In genomic region chr7:443279-443833, GRCh38 we compare ENCODE assay signal across 27 cellular contexts.
DNase-seq lines count a peak whose midpoint lies in the region; ATAC-seq, FAIRE-seq and TF ChIP-seq lines count a peak whose summit lies in the region.
"Had no signal": no experiment of that assay in that cellular context is flagged by ENCODE, and none has a peak within 500 bp of the region (broad histone marks: within the 10 kb centered on the region; RNA-seq: fewer than 3 reads in every experiment).

No MANE protein-coding gene starts in this region.

- no peak overlapping the region for H3K14ac ChIP-seq in IMR-90 (replicated peaks; ENCODE audit: low read depth, low read length)
- no peak overlapping the region for H3K14ac ChIP-seq in H1 (ENCODE audit: insufficient read length)
- no peak overlapping the region for H3K14ac ChIP-seq in trophoblast cell (ENCODE audit: low read length)

- dilution Hi-C loops in IMR-90 (cut with HindIII; ENCODE audit: low sequenced_read_pairs, unreplicated experiment), result no loop called here

- no peak overlapping the region for H3K4ac ChIP-seq in IMR-90 (ENCODE audit: low read depth, low read length)
- H3K4ac ChIP-seq in H1 (replicated peaks; ENCODE audit: insufficient read length, low read depth, low read length), result no peak overlapping the region
- H3K4ac ChIP-seq in trophoblast cell (ENCODE audit: low read depth, low read length), result no peak overlapping the region

- no peak overlapping the region for H2AFZ ChIP-seq in IMR-90 (replicated peaks; ENCODE audit: low read length, poor library complexity)
- no peak overlapping the region for H2AFZ ChIP-seq in H1 (ENCODE audit: low read length)
- H2AFZ ChIP-seq in trophoblast cell (ENCODE audit: insufficient read depth, low read length, poor library complexity), result no peak overlapping the region

- FAIRE-seq in H1 (lab: Jason Lieb, UNC), result no peak
- no peak for FAIRE-seq in frontal cortex (lab: Jason Lieb, UNC)
- FAIRE-seq: A204.1, GM12878, GM12892, GM18507 had no signal

- H2BK120ac ChIP-seq in IMR-90 (ENCODE audit: low read depth, low read length) (no peak overlapping the region), H1 (replicated peaks; ENCODE audit: low read depth, low read length) (no peak overlapping the region), trophoblast cell (ENCODE audit: insufficient read depth, low read length, poor library complexity) (no peak overlapping the region)

- no peak for TF ChIP-seq RAD21 in IMR-90 (IDR thresholded peaks at IDR 0.05; ENCODE audit: low read length)
- no peak for TF ChIP-seq RAD21 in H1 (IDR thresholded peaks at IDR 0.05 in 1 of 2, conservative IDR thresholded peaks at IDR 0.05 in 1 of 2; ENCODE audit: low read depth in 2 of 2, low read length in 2 of 2)

- intact Hi-C loops in IMR-90 (cut with micrococcal nuclease), result no loop called here

- H3K4me2 ChIP-seq in IMR-90 (ENCODE audit: low read depth, low read length) (no peak overlapping the region), H1 (ENCODE audit: insufficient read depth in 1 of 2, low read depth in 2 of 2, low read length in 2 of 2) (no peak overlapping the region), trophoblast cell (ENCODE audit: low read length) (no peak overlapping the region)
- H3K4me2 ChIP-seq: BLaER1 had no signal

- TF ChIP-seq CTCF in IMR-90 (conservative IDR thresholded peaks at IDR 0.05; ENCODE audit: low read depth, low read length) (no peak), H1 (IDR thresholded peaks at IDR 0.05; ENCODE audit: control extremely low read depth in 1 of 3, insufficient read depth in 1 of 3, low read depth in 1 of 3, low read length in 3 of 3) (no peak)

- no peak overlapping the region for H2BK20ac ChIP-seq in IMR-90 (ENCODE audit: low read depth, low read length)
- H2BK20ac ChIP-seq in H1 (ENCODE audit: low read length), result no peak overlapping the region

- H2BK15ac ChIP-seq in IMR-90 (ENCODE audit: low read depth, low read length) (no peak overlapping the region), H1 (ENCODE audit: low read length) (no peak overlapping the region)

- no peak for ATAC-seq in IMR-90 (ENCODE audit: low read depth)
- ATAC-seq in GM21576 (IDR thresholded peaks at IDR 0.05; ENCODE audit: unreplicated experiment), result no peak
- ATAC-seq: GM12878 had no signal

- CTCF ChIA-PET in IMR-90 (lab: Yijun Ruan, JAX), result no interaction called here
- CTCF ChIA-PET in H1 (lab: Charles Lee; ENCODE audit: partially characterized antibody), result no interaction called here

- in situ Hi-C loops in IMR-90 (cut with MboI; ENCODE audit: low sequenced_read_pairs), result no loop called here

- peaks cover 4% of the 10 kb centered on the region; the same call in 1 of the 2 replicates for H3K27me3 ChIP-seq in IMR-90 (ENCODE audit: control insufficient read depth, insufficient read depth, low read length)
- no peaks in the 10 kb centered on the region for H3K27me3 ChIP-seq in H1 (replicated peaks in 1 of 4; ENCODE audit: control insufficient read depth in 3 of 4, extremely low read depth in 1 of 4, insufficient read depth in 3 of 4, low read length in 3 of 4)
- no peaks in the 10 kb centered on the region for H3K27me3 ChIP-seq in trophoblast cell (ENCODE audit: insufficient read depth, low read length)
- H3K27me3 ChIP-seq: BE2C, BLaER1 had no signal

- H3K79me2 ChIP-seq in H1 (ENCODE audit: control insufficient read depth in 1 of 2, insufficient read depth in 2 of 2, low read length in 2 of 2) (no peaks in the 10 kb centered on the region), trophoblast cell (ENCODE audit: control insufficient read depth, insufficient read depth, low read length, poor library complexity) (no peaks in the 10 kb centered on the region)

- no peaks in the 10 kb centered on the region for H3K9me1 ChIP-seq in IMR-90 (ENCODE audit: insufficient read depth, low read length)

- DNase-seq in IMR-90, result no peak
- DNase-seq in H1 (ENCODE audit: low read depth in 1 of 2, low spot score in 2 of 2), result no peak
- no peak for DNase-seq in trophoblast cell
- DNase-seq in NCI-H2196 (lab: John Stamatoyannopoulos, UW; ENCODE audit: unreplicated experiment), result no peak
- DNase-seq in pons (ENCODE audit: low spot score), result no peak
- DNase-seq in frontal cortex (ENCODE audit: low spot score in 2 of 2), result no peak
- DNase-seq: 8988T; ACHN; BE2C; C1 segment of cervical spinal cord; CD4-positive, alpha-beta memory T cell; CD4-positive, CD25-positive, alpha-beta regulatory T cell; CD8-positive, alpha-beta memory T cell; COR-L47; DMS 273 treated with DMSO at 0.1 percent for 48 hours; DMS153; DMS53; DMS79; DND-41; EL; GDM1 had no signal

- H4K91ac ChIP-seq in IMR-90 (ENCODE audit: insufficient read depth, low read depth, low read length) (no peak overlapping the region), H1 (replicated peaks; ENCODE audit: insufficient read length, low read length) (no peak overlapping the region), trophoblast cell (ENCODE audit: low read depth, low read length) (no peak overlapping the region)

- H3K27ac ChIP-seq in IMR-90 (ENCODE audit: insufficient read depth, low read length), result no peak overlapping the region
- H3K27ac ChIP-seq in H1 (ENCODE audit: low read depth, low read length), result no peak overlapping the region
- H3K27ac ChIP-seq in trophoblast cell (ENCODE audit: low read depth, low read length), result no peak overlapping the region
- H3K27ac ChIP-seq: BLaER1 had no signal

- no peak overlapping the region for H4K12ac ChIP-seq in trophoblast cell (ENCODE audit: low read depth, low read length)

- H3K9me3 ChIP-seq in IMR-90 (ENCODE audit: control insufficient read depth, insufficient read depth, low read length) (peaks cover 5% of the 10 kb centered on the region), H1 (ENCODE audit: insufficient read depth in 2 of 2, low read depth in 1 of 2, low read length in 1 of 2) (peaks cover 3 to 4% of the 10 kb centered on the region in 2 experiments; a peak in 1 of 4 replicates), trophoblast cell (ENCODE audit: insufficient read depth, low read depth, low read length) (peaks cover 8% of the 10 kb centered on the region)
- H3K9me3 ChIP-seq: BLaER1 had no signal

- no peak overlapping the region for H3K18ac ChIP-seq in IMR-90 (ENCODE audit: low read depth, low read length)
- no peak overlapping the region for H3K18ac ChIP-seq in H1 (ENCODE audit: extremely low read depth, low read length)
- H3K18ac ChIP-seq in trophoblast cell (ENCODE audit: low read length), result no peak overlapping the region

- peaks cover 15% of the 10 kb centered on the region; the same call in 1 of the 2 replicates for H3K23me2 ChIP-seq in H1 (ENCODE audit: low read depth, low read length)

- POLR2A ChIA-PET in IMR-90 (lab: Charles Lee; ENCODE audit: unreplicated experiment) (no interaction called here), H1 (lab: Charles Lee; ENCODE audit: partially characterized antibody) (no interaction called here)

- BruUV-seq in IMR-90 (replicated peaks; lab: Mats Ljungman, UMichigan), result no TSS peak

- H3K56ac ChIP-seq in IMR-90 (ENCODE audit: extremely low read depth, insufficient read depth, low read length), result no peak overlapping the region
- peak overlapping the region; percentile 69 for H3K56ac ChIP-seq in H1 (replicated peaks; ENCODE audit: insufficient read length, low read depth, low read length)

- H3K23ac ChIP-seq in IMR-90 (ENCODE audit: low read depth, low read length) (no peak overlapping the region), H1 (ENCODE audit: insufficient read length) (no peak overlapping the region), trophoblast cell (ENCODE audit: low read length) (no peak overlapping the region)

- H2AK5ac ChIP-seq in IMR-90 (ENCODE audit: low read depth, low read length) (no peak overlapping the region), H1 (ENCODE audit: low read depth, low read length) (peak overlapping the region; percentile 90), trophoblast cell (ENCODE audit: low read length) (no peak overlapping the region)

- WGBS in IMR-90 (ENCODE audit: extremely low coverage in 2 of 2, insufficient read length in 1 of 2), 2 experiments, result 67% methylated on average over 1 of the region's 1 CpG; no CpG with 5 or more reads in 1 of the 2 experiments
- WGBS in H1 (ENCODE audit: extremely low coverage in 1 of 2, insufficient coverage in 1 of 2, insufficient read length in 1 of 2, insufficient replicate concordance in 2 of 2, low coverage in 1 of 2, low lambda C conversion rate in 2 of 2, missing lambda C conversion rate in 1 of 2), 2 experiments, result 92% methylated on average over 1 of the region's 1 CpG; no CpG with 5 or more reads in 1 of the 2 experiments
- 100% methylated on average over 1 of the region's 1 CpG for WGBS in trophoblast cell (ENCODE audit: extremely low coverage, insufficient coverage, insufficient read length)

- no peak overlapping the region for H3K4me3 ChIP-seq in IMR-90 (ENCODE audit: insufficient read depth, low read depth, low read length)
- no peak overlapping the region for H3K4me3 ChIP-seq in H1 (ENCODE audit: extremely low read depth in 1 of 4, insufficient read depth in 2 of 4, low read depth in 3 of 4, low read length in 4 of 4)
- H3K4me3 ChIP-seq in trophoblast cell (ENCODE audit: low read depth, low read length), result peak overlapping the region; percentile 31
- H3K4me3 ChIP-seq: BLaER1, GM12878 had no signal

- H2BK12ac ChIP-seq in H1 (ENCODE audit: low read depth, low read length), result no peak overlapping the region
- no peak overlapping the region for H2BK12ac ChIP-seq in trophoblast cell (ENCODE audit: low read length)

- H3K36me3 ChIP-seq in IMR-90 (ENCODE audit: control insufficient read depth, insufficient read depth, low read length) (no peaks in the 10 kb centered on the region), H1 (ENCODE audit: control insufficient read depth in 2 of 4, insufficient read depth in 4 of 4, low read length in 3 of 4) (no peaks in the 10 kb centered on the region), trophoblast cell (ENCODE audit: control insufficient read depth in 1 of 2, insufficient read depth in 2 of 2, low read length in 2 of 2) (no peaks in the 10 kb centered on the region)
- H3K36me3 ChIP-seq: BE2C, BLaER1 had no signal

- H4K5ac ChIP-seq in IMR-90 (ENCODE audit: low read depth, low read length), result no peak overlapping the region
- no peak overlapping the region for H4K5ac ChIP-seq in H1 (ENCODE audit: insufficient read length, low read depth, low read length)

- no peak overlapping the region for H2AK9ac ChIP-seq in IMR-90 (replicated peaks; ENCODE audit: low read depth, low read length, poor library complexity)

- no peak overlapping the region for H3K9ac ChIP-seq in IMR-90 (ENCODE audit: low read depth, low read length)
- no peak overlapping the region for H3K9ac ChIP-seq in H1 (replicated peaks in 1 of 4; ENCODE audit: extremely low read depth in 1 of 4, low read depth in 3 of 4, low read length in 3 of 4)
- H3K9ac ChIP-seq in trophoblast cell (ENCODE audit: low read length), result no peak overlapping the region
- H3K9ac ChIP-seq: BLaER1 had no signal

- H4K20me1 ChIP-seq in IMR-90 (ENCODE audit: insufficient read depth, low read length) (no peaks in the 10 kb centered on the region), H1 (replicated peaks in 1 of 2; ENCODE audit: control insufficient read depth in 1 of 2, insufficient read depth in 2 of 2, low read length in 2 of 2) (peaks cover 0 to 10% of the 10 kb centered on the region in 2 experiments)
- H4K20me1 ChIP-seq: BLaER1 had no signal

- H4K8ac ChIP-seq in IMR-90 (ENCODE audit: low read depth in 2 of 2, low read length in 2 of 2) (no peak overlapping the region), H1 (ENCODE audit: extremely low read depth, insufficient read depth, low read length) (no peak overlapping the region), trophoblast cell (ENCODE audit: low read depth, low read length) (no peak overlapping the region)

- TF ChIP-seq POLR2A in IMR-90 (IDR thresholded peaks at IDR 0.05; ENCODE audit: low read depth, low read length) (no peak), H1 (IDR thresholded peaks at IDR 0.05; ENCODE audit: control extremely low read depth in 1 of 2, low read depth in 2 of 2, low read length in 2 of 2) (no peak)

- peak overlapping the region; percentile 68 for H2BK5ac ChIP-seq in IMR-90 (ENCODE audit: low read depth, low read length, poor library complexity, severe bottlenecking)
- no peak overlapping the region for H2BK5ac ChIP-seq in H1 (ENCODE audit: low read depth, low read length)
- no peak overlapping the region for H2BK5ac ChIP-seq in trophoblast cell (ENCODE audit: low read depth, low read length, poor library complexity)

- H3K79me1 ChIP-seq in IMR-90 (ENCODE audit: low read depth in 1 of 2, low read length in 2 of 2) (no peaks in the 10 kb centered on the region), H1 (ENCODE audit: low read depth, low read length) (no peaks in the 10 kb centered on the region), trophoblast cell (ENCODE audit: low read length) (peaks cover 3% of the 10 kb centered on the region)

- TF ChIP-seq EP300 in H1 (IDR thresholded peaks at IDR 0.05; ENCODE audit: borderline replicate concordance in 1 of 2, low read depth in 2 of 2, low read length in 2 of 2), result no peak

- H3K4me1 ChIP-seq in IMR-90 (ENCODE audit: control insufficient read depth, insufficient read depth, low read length), result no peaks in the 10 kb centered on the region
- peaks cover 0 to 9% (median 0%) of the 10 kb centered on the region in 4 experiments; a peak in 3 of 7 replicates for H3K4me1 ChIP-seq in H1 (replicated peaks in 1 of 4; ENCODE audit: control insufficient read depth in 3 of 4, insufficient read depth in 4 of 4, low read length in 3 of 4)
- H3K4me1 ChIP-seq in trophoblast cell (ENCODE audit: control insufficient read depth in 1 of 2, insufficient read depth in 2 of 2, low read length in 2 of 2), result peaks cover 2 to 3% of the 10 kb centered on the region in 2 experiments
- H3K4me1 ChIP-seq: BE2C had no signal
